ENCODE assay signal across 16 cellular contexts in genomic region chr12:108101605-108102175, GRCh38. TPM values are rescaled to one million over a fixed set of nuclear protein-coding genes. Genes with fewer than 3 reads are reported as not detected.
A peak's percentile ranks its signal among the peaks of the same experiment; 100 is the strongest.
DNase-seq lines count a peak whose midpoint lies in the region; ATAC-seq, FAIRE-seq and TF ChIP-seq lines count a peak whose summit lies in the region.
"Had no signal": no experiment of that assay in that cellular context is flagged by ENCODE, and none has a peak within 500 bp of the region (broad histone marks: within the 10 kb centered on the region; RNA-seq: fewer than 3 reads in every experiment).

No MANE protein-coding gene starts in this region.

- H4K91ac ChIP-seq in H1 (replicated peaks; ENCODE audit: insufficient read length, low read length) = no peak overlapping the region

- no peaks in the 10 kb centered on the region for H3K9me2 ChIP-seq in SK-N-SH

- CTCF ChIA-PET in SK-N-SH (lab: Yijun Ruan, JAX) (interaction anchor here (0.8 to 2.7 kb wide), 10 partner anchors 19 to 410 kb away, joined by 3 to 8 read pairs (median 4); partner anchors contain the start of gene WSCD2), H1 (lab: Charles Lee; ENCODE audit: partially characterized antibody) (interaction anchor here (0.6 to 4.6 kb wide), 13 partner anchors 9 to 357 kb away, joined by 3 to 22 read pairs (median 4); partner anchors contain the start of gene WSCD2)

- no peak overlapping the region for H3K4me3 ChIP-seq in SK-N-SH (ENCODE audit: low read depth in 2 of 2, low read length in 1 of 2)
- no peak overlapping the region for H3K4me3 ChIP-seq in H1 (ENCODE audit: extremely low read depth in 1 of 4, insufficient read depth in 2 of 4, low read depth in 3 of 4, low read length in 4 of 4)
- H3K4me3 ChIP-seq in mesendoderm (ENCODE audit: low read length) = no peak overlapping the region
- H3K4me3 ChIP-seq: BLaER1 had no signal

- H3K79me2 ChIP-seq in SK-N-SH (ENCODE audit: insufficient read depth) (no peaks in the 10 kb centered on the region), H1 (ENCODE audit: control insufficient read depth in 1 of 2, insufficient read depth in 2 of 2, low read length in 2 of 2) (no peaks in the 10 kb centered on the region), mesendoderm (ENCODE audit: control insufficient read depth, insufficient read depth, low read length) (no peaks in the 10 kb centered on the region)

- TF ChIP-seq EP300 in SK-N-SH (IDR thresholded peaks at IDR 0.05; ENCODE audit: borderline replicate concordance in 1 of 2, low read depth in 1 of 2, low read length in 1 of 2) (0 out of 4 replicates have a peak, but pooled peaks of 1 of the 2 experiments have one; percentile 47), H1 (IDR thresholded peaks at IDR 0.05; ENCODE audit: borderline replicate concordance in 1 of 2, low read depth in 2 of 2, low read length in 2 of 2) (no peak)

- H2BK120ac ChIP-seq in H1 (replicated peaks; ENCODE audit: low read depth, low read length) (no peak overlapping the region), mesendoderm (ENCODE audit: low read depth, low read length) (no peak overlapping the region)

- no peak for TF ChIP-seq POLR2A in H1 (IDR thresholded peaks at IDR 0.05; ENCODE audit: control extremely low read depth in 1 of 2, low read depth in 2 of 2, low read length in 2 of 2)

- no peaks in the 10 kb centered on the region for H3F3A ChIP-seq in SK-N-SH (replicated peaks; ENCODE audit: insufficient read depth)

- H3K23me2 ChIP-seq in H1 (ENCODE audit: low read depth, low read length) = no peaks in the 10 kb centered on the region

- H3K4me2 ChIP-seq in SK-N-SH (no peak overlapping the region), H1 (ENCODE audit: insufficient read depth in 1 of 2, low read depth in 2 of 2, low read length in 2 of 2) (no peak overlapping the region), mesendoderm (ENCODE audit: low read length) (no peak overlapping the region)
- H3K4me2 ChIP-seq: BLaER1, KMS-11 had no signal

- TF ChIP-seq CTCF in SK-N-SH (IDR thresholded peaks at IDR 0.05) = no peak
- TF ChIP-seq CTCF in H1 (IDR thresholded peaks at IDR 0.05; ENCODE audit: control extremely low read depth in 1 of 3, insufficient read depth in 1 of 3, low read depth in 1 of 3, low read length in 3 of 3) = peak in 1 of 3 experiments; percentile 3; a peak in 1 of 4 replicates

- no peak overlapping the region for H2BK12ac ChIP-seq in H1 (ENCODE audit: low read depth, low read length)

- H4K8ac ChIP-seq in H1 (ENCODE audit: extremely low read depth, insufficient read depth, low read length) (no peak overlapping the region; the same call in 1 of the 2 replicates), mesendoderm (ENCODE audit: low read depth, low read length) (no peak overlapping the region)

- H4K5ac ChIP-seq in H1 (ENCODE audit: insufficient read length, low read depth, low read length) (no peak overlapping the region), mesendoderm (ENCODE audit: low read length) (no peak overlapping the region)

- no peak overlapping the region for H2BK20ac ChIP-seq in H1 (ENCODE audit: low read length)

- H3K18ac ChIP-seq in H1 (ENCODE audit: extremely low read depth, low read length) = no peak overlapping the region
- H3K18ac ChIP-seq in mesendoderm (ENCODE audit: low read length) = peak overlapping the region; percentile 39

- H3K79me1 ChIP-seq in H1 (ENCODE audit: low read depth, low read length) = no peaks in the 10 kb centered on the region; the same call in 1 of the 2 replicates
- H3K79me1 ChIP-seq in mesendoderm (ENCODE audit: low read length) = no peaks in the 10 kb centered on the region

- ATAC-seq in SK-N-SH treated with all-trans-retinoic acid at 6 μM for 48 hours = no peak

- H2BK15ac ChIP-seq in H1 (ENCODE audit: low read length) = no peak overlapping the region
- H2BK15ac ChIP-seq in mesendoderm (replicated peaks; ENCODE audit: low read depth) = no peak overlapping the region

- no peak overlapping the region for H2AFZ ChIP-seq in SK-N-SH (ENCODE audit: low read depth)
- no peak overlapping the region for H2AFZ ChIP-seq in H1 (ENCODE audit: low read length)

- H2BK5ac ChIP-seq in H1 (ENCODE audit: low read depth, low read length) (no peak overlapping the region), mesendoderm (ENCODE audit: low read length) (no peak overlapping the region)

- H4K20me1 ChIP-seq in SK-N-SH (ENCODE audit: insufficient read depth) (no peaks in the 10 kb centered on the region), H1 (replicated peaks in 1 of 2; ENCODE audit: control insufficient read depth in 1 of 2, insufficient read depth in 2 of 2, low read length in 2 of 2) (no peaks in the 10 kb centered on the region)
- H4K20me1 ChIP-seq: BLaER1 had no signal

- H3K4ac ChIP-seq in H1 (replicated peaks; ENCODE audit: insufficient read length, low read depth, low read length) (no peak overlapping the region), mesendoderm (ENCODE audit: low read depth, low read length) (peak overlapping the region; percentile 21)

- H3K14ac ChIP-seq in H1 (ENCODE audit: insufficient read length) = no peak overlapping the region

- POLR2A ChIA-PET in SK-N-SH (lab: Yijun Ruan, JAX) (no interaction called here), H1 (lab: Charles Lee; ENCODE audit: partially characterized antibody) (interaction anchor here (0.7 to 1.0 kb wide), 3 partner anchors 11 to 110 kb away, joined by 3 read pairs; no protein-coding TSS in a partner anchor)

- H3K9me3 ChIP-seq in SK-N-SH (no peaks in the 10 kb centered on the region), H1 (ENCODE audit: insufficient read depth in 2 of 2, low read depth in 1 of 2, low read length in 1 of 2) (no peaks in the 10 kb centered on the region)
- H3K9me3 ChIP-seq: BLaER1 had no signal

- H3K4me1 ChIP-seq in SK-N-SH (ENCODE audit: control insufficient read depth in 1 of 2, insufficient read depth in 2 of 2, low read depth in 1 of 2, low read length in 1 of 2) = peaks cover 0 to 12% of the 10 kb centered on the region in 2 experiments; a peak in 2 of 4 replicates
- peaks cover 0 to 8% (median 0%) of the 10 kb centered on the region in 4 experiments; a peak in 1 of 7 replicates for H3K4me1 ChIP-seq in H1 (replicated peaks in 1 of 4; ENCODE audit: control insufficient read depth in 3 of 4, insufficient read depth in 4 of 4, low read length in 3 of 4)
- peaks cover 8% of the 10 kb centered on the region for H3K4me1 ChIP-seq in mesendoderm (ENCODE audit: control insufficient read depth, low read depth, low read length)
- H3K4me1 ChIP-seq: BLaER1 had no signal

- no peak for FAIRE-seq in H1 (lab: Jason Lieb, UNC)
- FAIRE-seq: G401.6, GM19239, H54 had no signal

- no peak overlapping the region for H3K23ac ChIP-seq in H1 (ENCODE audit: insufficient read length)
- no peak overlapping the region for H3K23ac ChIP-seq in mesendoderm (ENCODE audit: low read length)

- DNase-seq in SK-N-SH (peak; percentile 30), H1 (ENCODE audit: low read depth in 1 of 2, low spot score in 2 of 2) (no peak), mesendoderm (no peak), DMS53 (lab: John Stamatoyannopoulos, UW) (no peak), H4 (ENCODE audit: low spot score) (no peak), NCI-H2196 (lab: John Stamatoyannopoulos, UW; ENCODE audit: unreplicated experiment) (no peak)
- DNase-seq: DMS79 had no signal

- no peak overlapping the region for H3K9ac ChIP-seq in SK-N-SH
- H3K9ac ChIP-seq in H1 (replicated peaks in 1 of 4; ENCODE audit: extremely low read depth in 1 of 4, low read depth in 3 of 4, low read length in 3 of 4) = no peak overlapping the region
- no peak overlapping the region for H3K9ac ChIP-seq in mesendoderm (ENCODE audit: low read length)
- H3K9ac ChIP-seq: BLaER1, KMS-11 had no signal

- H3K56ac ChIP-seq in H1 (replicated peaks; ENCODE audit: insufficient read length, low read depth, low read length) (no peak overlapping the region), mesendoderm (ENCODE audit: low read length) (no peak overlapping the region)

- H3K27ac ChIP-seq in SK-N-SH (ENCODE audit: low read depth in 2 of 2, low read length in 1 of 2) (peak overlapping the region in 1 of 2 experiments; percentile 14; a peak in 1 of 4 replicates), H1 (ENCODE audit: low read depth, low read length) (no peak overlapping the region), mesendoderm (ENCODE audit: low read depth, low read length) (no peak overlapping the region)
- H3K27ac ChIP-seq: 22Rv1, BLaER1, KMS-11 had no signal

- TF ChIP-seq RAD21 in SK-N-SH (IDR thresholded peaks at IDR 0.05; ENCODE audit: low read length) = no peak
- no peak for TF ChIP-seq RAD21 in H1 (IDR thresholded peaks at IDR 0.05 in 1 of 2, conservative IDR thresholded peaks at IDR 0.05 in 1 of 2; ENCODE audit: low read depth in 2 of 2, low read length in 2 of 2)

- WGBS in SK-N-SH (ENCODE audit: low lambda C conversion rate) = 14% methylated on average over 2 of the region's 3 CpGs
- 93% methylated on average over 3 of the region's 3 CpGs; no CpG with 5 or more reads in 1 of the 2 experiments for WGBS in H1 (ENCODE audit: extremely low coverage in 1 of 2, insufficient coverage in 1 of 2, insufficient read length in 1 of 2, insufficient replicate concordance in 2 of 2, low coverage in 1 of 2, low lambda C conversion rate in 2 of 2, missing lambda C conversion rate in 1 of 2), 2 experiments
- no CpG with 5 or more reads among the region's 3 CpGs for WGBS in mesendoderm (ENCODE audit: extremely low coverage, insufficient coverage, low lambda C conversion rate)

- H2AK5ac ChIP-seq in H1 (ENCODE audit: low read depth, low read length) (no peak overlapping the region), mesendoderm (ENCODE audit: low read length) (no peak overlapping the region)

- H3K27me3 ChIP-seq in SK-N-SH (ENCODE audit: insufficient read depth) (no peaks in the 10 kb centered on the region), H1 (replicated peaks in 1 of 4; ENCODE audit: control insufficient read depth in 3 of 4, extremely low read depth in 1 of 4, insufficient read depth in 3 of 4, low read length in 3 of 4) (no peaks in the 10 kb centered on the region), mesendoderm (ENCODE audit: insufficient read depth, low read length, poor library complexity) (no peaks in the 10 kb centered on the region)
- H3K27me3 ChIP-seq: BLaER1 had no signal

- H3K36me3 ChIP-seq in SK-N-SH (replicated peaks in 1 of 2; ENCODE audit: control insufficient read depth in 1 of 2, insufficient read depth in 2 of 2, low read length in 1 of 2) = no peaks in the 10 kb centered on the region
- no peaks in the 10 kb centered on the region for H3K36me3 ChIP-seq in H1 (ENCODE audit: control insufficient read depth in 2 of 4, insufficient read depth in 4 of 4, low read length in 3 of 4)
- no peaks in the 10 kb centered on the region for H3K36me3 ChIP-seq in mesendoderm (ENCODE audit: control insufficient read depth, insufficient read depth, low read length)
- H3K36me3 ChIP-seq: BLaER1 had no signal

RNA-seq across cellular contexts. Expression of gene WSCD2, which starts 27.4 kb away (rescaled TPM):
- polyA plus RNA-seq in SK-N-SH (2012; rRNA removed) (0.03 and 0.05 TPM in 2 replicates), H1 (2011; rRNA removed) (0.99 and 1.3 TPM in 2 replicates)
- polyA plus RNA-seq in SK-N-SH (2012; cell fraction: cytosol; rRNA removed) = 0.01 and 0.08 TPM in 2 replicates
- polyA plus RNA-seq in SK-N-SH (2012; cell fraction: nucleus; rRNA removed) = 0.01 and 0.04 TPM in 2 replicates
- 1.7 and 2.2 TPM in 2 replicates for total RNA-seq in H1 (2021; fragmentation: NEBNext Ultra II Directional; extraction: Animal tissue kit (Norgen Biotek cat#: 25700))
- 1.00 TPM for polyA plus RNA-seq in H1 (2011; cell fraction: cytosol; rRNA removed)
- polyA plus RNA-seq in H1 (2011; cell fraction: nucleus; rRNA removed) = 2.6 TPM
- polyA plus RNA-seq in H1 (2012, experiment 1 of 2) = 1.1 to 2.5 TPM (median 1.3 TPM) in 4 replicates
- 1.1 TPM for polyA plus RNA-seq in H1 (2012, experiment 2 of 2)
- 0.73 TPM for polyA plus RNA-seq in H1 (2013, experiment 1 of 2)
- 0.70 TPM for polyA plus RNA-seq in H1 (2013, experiment 2 of 2)
- polyA minus RNA-seq in H1 (2011; rRNA and poly(A)+ RNA removed) = 1.7 and 5.8 TPM in 2 replicates
- polyA minus RNA-seq in H1 (2011; cell fraction: cytosol; rRNA and poly(A)+ RNA removed) = 1.9 TPM
- polyA minus RNA-seq in H1 (2011; cell fraction: nucleus; rRNA and poly(A)+ RNA removed) = 4.1 TPM
- polyA plus RNA-seq in mesendoderm (2013, experiment 1 of 2) = 1.1 TPM
- 1.6 TPM for polyA plus RNA-seq in mesendoderm (2013, experiment 2 of 2)
- total RNA-seq in H4 (2014; rRNA removed; shearing (Covaris generic)) = 2.7 and 3.2 TPM in 2 replicates
- total RNA-seq: A673, HT1080 had no signal

Comparison
In these comparisons a context has a peak if more than half of its experiments do, and no peak if none do; other contexts are left out.
1. Of the 17 proteins assayed by ChIP-seq in both H1 and SK-N-SH: peak only in H1: none; only in SK-N-SH: CHD2; in both: none; in neither: 14; mixed calls (peak in some experiments, not most) for 2.